8 cellular contexts compared by ENCODE assay signal in genomic region chr15:89334510-89335288, GRCh38. TPM values are rescaled to one million over a fixed set of nuclear protein-coding genes. Genes with fewer than 3 reads are reported as not detected.
A peak's percentile ranks its signal among the peaks of the same experiment; 100 is the strongest.
DNase-seq lines count a peak whose midpoint lies in the region; ATAC-seq and TF ChIP-seq lines count a peak whose summit lies in the region.

Gene POLG (minus strand): TSS chr15:89334824. CDS start chr15:89333754, 1,070 bp downstream.

- peak within 1 kb of the TSS; percentile 79 for H3K9ac ChIP-seq in KMS-11
- peak within 1 kb of the TSS; percentile 77 for H3K9ac ChIP-seq in mucosa of stomach (ENCODE audit: low read length)

- H3K36me3 ChIP-seq in KMS-11 (ENCODE audit: insufficient read depth) (peaks cover under 1% of the 10 kb centered on the region; the same call in 1 of the 2 replicates), Peyer's patch (peaks cover 0 to 36% (median 0%) of the 10 kb centered on the region in 3 donors), esophagus (ENCODE audit: control insufficient read depth in 2 of 2, insufficient read depth in 2 of 2, low read length in 1 of 2) (peaks cover 7 to 23% of the 10 kb centered on the region in 2 donors), mucosa of stomach (ENCODE audit: control insufficient read depth, insufficient read depth, low read length) (peaks cover 10% of the 10 kb centered on the region)

- peaks cover 3% of the 10 kb centered on the region for H4K20me1 ChIP-seq in KMS-11 (ENCODE audit: insufficient read depth)

- TF ChIP-seq POLR2A in Peyer's patch (IDR thresholded peaks at IDR 0.05): peak; percentile 95 to 97

- H3K9me3 ChIP-seq in Peyer's patch (no peaks in the 10 kb centered on the region), esophagus (ENCODE audit: control insufficient read depth in 2 of 2, insufficient read depth in 1 of 2, low read depth in 1 of 2, low read length in 1 of 2) (no peaks in the 10 kb centered on the region), mucosa of stomach (ENCODE audit: control insufficient read depth, low read length) (no peaks in the 10 kb centered on the region)

- peak within 1 kb of the TSS; percentile 63 for H3K27ac ChIP-seq in KMS-11
- H3K27ac ChIP-seq in Peyer's patch: peak within 1 kb of the TSS; percentile 87 to 99 (median 94)
- peak within 1 kb of the TSS; percentile 97 for H3K27ac ChIP-seq in esophagus (ENCODE audit: low read depth in 2 of 2, low read length in 1 of 2)

- ATAC-seq in GM21737 (IDR thresholded peaks at IDR 0.05; ENCODE audit: unreplicated experiment): peak; percentile 92

- 0 to 1% methylated on average over 83 to 84 of the region's 84 CpGs for WGBS in esophagus, 2 donors

- TF ChIP-seq CTCF in KMS-11 (conservative IDR thresholded peaks at IDR 0.05; ENCODE audit: low read depth, low read length) (no peak), Peyer's patch (IDR thresholded peaks at IDR 0.05) (peak in 2 of 6 experiments; percentile 10 to 25)

- H3K4me1 ChIP-seq in KMS-11 (ENCODE audit: low read depth, poor library complexity, severe bottlenecking) (peaks cover 42% of the 10 kb centered on the region), Peyer's patch (peaks cover 9 to 50% (median 25%) of the 10 kb centered on the region in 4 donors), esophagus (ENCODE audit: control insufficient read depth in 2 of 2, insufficient read depth in 2 of 2, low read length in 1 of 2) (peaks cover 9 to 20% of the 10 kb centered on the region in 2 donors), mucosa of stomach (ENCODE audit: control insufficient read depth, insufficient read depth, low read length) (peaks cover 44% of the 10 kb centered on the region)

- H3K4me3 ChIP-seq in KMS-11 (IDR thresholded peaks at IDR 0.05; ENCODE audit: insufficient read depth, low read depth, low read length) (no peak within 1 kb of the TSS), Peyer's patch (peak within 1 kb of the TSS; percentile 78 to 98 (median 86)), esophagus (ENCODE audit: low read depth in 1 of 2, low read length in 2 of 2) (peak within 1 kb of the TSS; percentile 75 to 93), mucosa of stomach (ENCODE audit: low read length) (peak within 1 kb of the TSS; percentile 82)

- H3K4me2 ChIP-seq in KMS-11: peak within 1 kb of the TSS; percentile 67

- H3K27me3 ChIP-seq in KMS-11 (ENCODE audit: insufficient read depth, low read depth): 0 out of 2 replicates have a peak, but pooled peaks cover 3% of the 10 kb centered on the region
- H3K27me3 ChIP-seq in Peyer's patch: no peaks in the 10 kb centered on the region
- no peaks in the 10 kb centered on the region for H3K27me3 ChIP-seq in esophagus (ENCODE audit: control insufficient read depth in 1 of 2, insufficient read depth in 2 of 2, low read length in 2 of 2)
- H3K27me3 ChIP-seq in mucosa of stomach (ENCODE audit: control insufficient read depth, insufficient read depth, low read length): no peaks in the 10 kb centered on the region

- peaks cover 36% of the 10 kb centered on the region for H3K79me2 ChIP-seq in KMS-11 (ENCODE audit: insufficient read depth, low read depth)

- peak within 1 kb of the TSS; percentile 62 for H2AFZ ChIP-seq in KMS-11 (ENCODE audit: low read depth)

- DNase-seq in DMS53 treated with DMSO at 0.1 percent for 48 hours (lab: John Stamatoyannopoulos, UW; ENCODE audit: unreplicated experiment) (peak; percentile 82), Peyer's patch (peak; percentile 97 to 99 (median 99))
- peak; percentile 99 to 100 for DNase-seq in activated T-cell treated with anti-CD3 and anti-CD28 coated beads, Interleukin-2, amount 50 U/mL, for 48 hours
- DNase-seq in stimulated activated CD8-positive, alpha-beta memory T cell treated with anti-CD3 and anti-CD28 coated beads, Interleukin-7, amount 100 ng/mL, for 1 hour (ENCODE audit: low read depth in 2 of 2): peak; percentile 97 to 98

RNA-seq across cellular contexts. Expression of gene POLG, which starts in this region (rescaled TPM):
- total RNA-seq in Peyer's patch: 100 to 1,000 TPM in 3 of 4 donors, 10 to 100 TPM in 1; 63.7 to 136 (median 120) TPM
- 10 to 100 TPM; 27.2 to 48.1 TPM for polyA plus RNA-seq in esophagus
